In the genomic region with DNA sequence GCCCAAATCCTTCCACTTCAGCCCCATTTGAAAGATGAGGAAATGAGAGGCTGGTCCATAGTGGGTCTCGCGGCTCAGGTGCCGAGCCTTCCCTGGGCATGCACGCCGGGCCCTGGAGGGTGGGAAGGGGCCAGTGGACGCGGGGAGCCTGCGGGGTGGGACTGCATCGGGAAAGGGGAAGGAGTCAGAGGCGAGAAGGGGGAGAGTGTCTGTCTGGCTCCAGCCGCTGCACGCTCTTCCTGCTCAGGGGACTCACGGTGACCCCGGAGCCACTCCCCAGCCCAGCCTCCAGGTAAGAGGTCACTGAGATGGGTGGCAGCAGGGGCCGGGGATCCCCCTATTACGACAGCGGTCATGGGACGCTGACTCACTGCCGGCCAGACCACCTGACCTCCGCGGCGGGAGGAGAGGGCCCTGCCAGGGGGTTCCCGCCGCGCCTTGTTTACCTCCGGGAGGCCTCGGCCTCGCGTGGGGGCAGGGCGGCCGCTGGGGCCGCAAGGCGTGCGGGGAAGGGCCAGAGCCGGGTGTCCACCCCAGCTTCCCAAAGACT, we compare ENCODE assay signal across 8 cellular contexts. TPM values are rescaled to one million over a fixed set of nuclear protein-coding genes. Genes with fewer than 3 reads are reported as not detected.
A peak's percentile ranks its signal among the peaks of the same experiment; 100 is the strongest.
DNase-seq lines count a peak whose midpoint lies in the region; ATAC-seq, FAIRE-seq and TF ChIP-seq lines count a peak whose summit lies in the region.

No MANE protein-coding gene starts in this region.

- 0 to 1% methylated on average over 31 to 35 of the region's 35 CpGs for WGBS in pancreas, 2 donors

- H3K4me3 ChIP-seq in pancreas (peak overlapping the region in 2 of 4 donors; percentile 85 to 100), tibial artery (peak overlapping the region; percentile 99 to 100)

- peaks cover 23% of the 10 kb centered on the region for H3K4me1 Mint-ChIP-seq in activated naive CD8-positive, alpha-beta T cell treated with anti-CD3 and anti-CD28 coated beads, Interleukin-2, amount 10 ng/mL, durations not matched to agents 7 days and 5 days

- H3K27me3 ChIP-seq in pancreas (no peaks in the 10 kb centered on the region), tibial artery (no peaks in the 10 kb centered on the region)

- DNase-seq in DMS53 treated with DMSO at 0.1 percent for 48 hours (lab: John Stamatoyannopoulos, UW; ENCODE audit: unreplicated experiment) (peak; percentile 82), HT-29 (ENCODE audit: low spot score) (peak; percentile 94), Right ventricle myocardium inferior (ENCODE audit: missing footprints) (peak; percentile 96), pancreas (peak; percentile 95 to 98 (median 98)), tibial artery (peak; percentile 95 to 98)
- DNase-seq in activated naive CD8-positive, alpha-beta T cell treated with anti-CD3 and anti-CD28 coated beads, Interleukin-2, amount 10 ng/mL, durations not matched to agents 7 days and 5 days: peak; percentile 86

- H3K36me3 Mint-ChIP-seq in activated naive CD8-positive, alpha-beta T cell treated with anti-CD3 and anti-CD28 coated beads, Interleukin-2, amount 10 ng/mL, durations not matched to agents 7 days and 5 days: peaks cover 5% of the 10 kb centered on the region

- no peak for FAIRE-seq in pancreas (lab: Jason Lieb, UNC)

- H3K9me3 ChIP-seq in pancreas (no peaks in the 10 kb centered on the region), tibial artery (no peaks in the 10 kb centered on the region)

- H3K4me1 ChIP-seq in pancreas: peaks cover 29 to 40% (median 33%) of the 10 kb centered on the region in 3 donors
- H3K4me1 ChIP-seq in tibial artery: peaks cover 14 to 63% (median 53%) of the 10 kb centered on the region in 4 donors

- no peak for TF ChIP-seq CTCF in pancreas (IDR thresholded peaks at IDR 0.05)
- TF ChIP-seq CTCF in tibial artery (IDR thresholded peaks at IDR 0.05): no peak

- H3K4me3 Mint-ChIP-seq in activated naive CD8-positive, alpha-beta T cell treated with anti-CD3 and anti-CD28 coated beads, Interleukin-2, amount 10 ng/mL, durations not matched to agents 7 days and 5 days: peak overlapping the region; percentile 78

- H3K36me3 ChIP-seq in pancreas: peaks cover 0 to 5% (median 3%) of the 10 kb centered on the region in 3 donors
- H3K36me3 ChIP-seq in tibial artery: peaks cover 16 to 19% (median 18%) of the 10 kb centered on the region in 3 donors

- H3K27ac Mint-ChIP-seq in activated naive CD8-positive, alpha-beta T cell treated with anti-CD3 and anti-CD28 coated beads, Interleukin-2, amount 10 ng/mL, durations not matched to agents 7 days and 5 days: peak overlapping the region; percentile 90

- H3K9me3 Mint-ChIP-seq in activated naive CD8-positive, alpha-beta T cell treated with anti-CD3 and anti-CD28 coated beads, Interleukin-2, amount 10 ng/mL, durations not matched to agents 7 days and 5 days: no peaks in the 10 kb centered on the region

- ATAC-seq in GM21381 (IDR thresholded peaks at IDR 0.05; ENCODE audit: unreplicated experiment) (peak; percentile 53), SK-N-SH treated with all-trans-retinoic acid at 6 μM for 48 hours (peak; percentile 62), Right ventricle myocardium inferior (peak; percentile 77), pancreas (peak; percentile 68 to 81 (median 76))
- ATAC-seq in activated naive CD8-positive, alpha-beta T cell treated with anti-CD3 and anti-CD28 coated beads, Interleukin-2, amount 10 ng/mL, durations not matched to agents 7 days and 5 days (ENCODE audit: low read depth): peak; percentile 66

- H3K27me3 Mint-ChIP-seq in activated naive CD8-positive, alpha-beta T cell treated with anti-CD3 and anti-CD28 coated beads, Interleukin-2, amount 10 ng/mL, durations not matched to agents 7 days and 5 days: no peaks in the 10 kb centered on the region

- POLR2A ChIA-PET in activated naive CD8-positive, alpha-beta T cell treated with anti-CD3 and anti-CD28 coated beads, Interleukin-2, amount 10 ng/mL, durations not matched to agents 7 days and 5 days (lab: Charles Lee): interaction anchor here (0.9 to 4.0 kb wide), 7 partner anchors 8 to 195 kb away, joined by 3 to 42 read pairs (median 5); a partner anchor contains a TSS

- peak overlapping the region; percentile 98 to 100 (median 100) for H3K27ac ChIP-seq in pancreas
- peak overlapping the region; percentile 100 for H3K27ac ChIP-seq in tibial artery

- intact Hi-C loops in Right ventricle myocardium inferior (cut with DNase I) (no loop called here), pancreas (cut with DNase I) (no loop called here), tibial artery (cut with DNase I; ENCODE audit: low total_unique reads) (loop anchor here (5.0 kb wide), 2 partner anchors 197 to 473 kb away; a partner anchor contains a TSS)

TF ChIP-seq in SK-N-SH treated with all-trans-retinoic acid at 6 μM for 48 hours, 23 proteins besides CTCF, POLR2A, EP300 and RAD21:
- TF ChIP-seq SNAI2 (CRISPR knock-in tag; IDR thresholded peaks at IDR 0.05) (peak; percentile 30; the same call in 1 of the 2 replicates), ZFP3 (CRISPR knock-in tag; IDR thresholded peaks at IDR 0.05) (0 out of 2 replicates have a peak, but pooled peaks have one; percentile 30), ARNTL (CRISPR knock-in tag; IDR thresholded peaks at IDR 0.05; ENCODE audit: borderline replicate concordance, low read depth) (no peak)
- TF ChIP-seq, protein P1, sequence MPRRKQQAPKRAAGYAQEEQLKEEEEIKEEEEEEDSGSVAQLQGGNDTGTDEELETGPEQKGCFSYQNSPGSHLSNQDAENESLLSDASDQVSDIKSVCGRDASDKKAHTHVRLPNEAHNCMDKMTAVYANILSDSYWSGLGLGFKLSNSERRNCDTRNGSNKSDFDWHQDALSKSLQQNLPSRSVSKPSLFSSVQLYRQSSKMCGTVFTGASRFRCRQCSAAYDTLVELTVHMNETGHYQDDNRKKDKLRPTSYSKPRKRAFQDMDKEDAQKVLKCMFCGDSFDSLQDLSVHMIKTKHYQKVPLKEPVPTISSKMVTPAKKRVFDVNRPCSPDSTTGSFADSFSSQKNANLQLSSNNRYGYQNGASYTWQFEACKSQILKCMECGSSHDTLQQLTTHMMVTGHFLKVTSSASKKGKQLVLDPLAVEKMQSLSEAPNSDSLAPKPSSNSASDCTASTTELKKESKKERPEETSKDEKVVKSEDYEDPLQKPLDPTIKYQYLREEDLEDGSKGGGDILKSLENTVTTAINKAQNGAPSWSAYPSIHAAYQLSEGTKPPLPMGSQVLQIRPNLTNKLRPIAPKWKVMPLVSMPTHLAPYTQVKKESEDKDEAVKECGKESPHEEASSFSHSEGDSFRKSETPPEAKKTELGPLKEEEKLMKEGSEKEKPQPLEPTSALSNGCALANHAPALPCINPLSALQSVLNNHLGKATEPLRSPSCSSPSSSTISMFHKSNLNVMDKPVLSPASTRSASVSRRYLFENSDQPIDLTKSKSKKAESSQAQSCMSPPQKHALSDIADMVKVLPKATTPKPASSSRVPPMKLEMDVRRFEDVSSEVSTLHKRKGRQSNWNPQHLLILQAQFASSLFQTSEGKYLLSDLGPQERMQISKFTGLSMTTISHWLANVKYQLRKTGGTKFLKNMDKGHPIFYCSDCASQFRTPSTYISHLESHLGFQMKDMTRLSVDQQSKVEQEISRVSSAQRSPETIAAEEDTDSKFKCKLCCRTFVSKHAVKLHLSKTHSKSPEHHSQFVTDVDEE (CRISPR knock-in tag; IDR thresholded peaks at IDR 0.05): 0 out of 2 replicates have a peak, but pooled peaks have one; percentile 19

RNA-seq across cellular contexts. Expression of a gene that starts 1.9 kb away (rescaled TPM):
- 1,334 and 1,661 TPM in 2 replicates for total RNA-seq in HT-29 (2014; rRNA removed; shearing (Covaris generic))
- total RNA-seq in activated naive CD8-positive, alpha-beta T cell treated with anti-CD3 and anti-CD28 coated beads, Interleukin-2, amount 10 ng/mL, durations not matched to agents 7 days and 5 days: 100 to 1,000 TPM; 196 to 216 TPM
- total RNA-seq in Right ventricle myocardium inferior (407 TPM), pancreas (100 to 1,000 TPM; 159 to 261 (median 228) TPM)
- polyA plus RNA-seq in pancreas: 100 to 1,000 TPM; 125 to 166 TPM

RNA-seq across cellular contexts. Expression of a gene that starts 12.2 kb away (rescaled TPM):
- total RNA-seq in HT-29 (2014; rRNA removed; shearing (Covaris generic)): 576 and 633 TPM in 2 replicates
- 100 to 1,000 TPM; 118 TPM for total RNA-seq in activated naive CD8-positive, alpha-beta T cell treated with anti-CD3 and anti-CD28 coated beads, Interleukin-2, amount 10 ng/mL, durations not matched to agents 7 days and 5 days
- total RNA-seq in Right ventricle myocardium inferior: 98.9 TPM
- 10 to 100 TPM; 33.7 to 97.5 (median 45.9) TPM for total RNA-seq in pancreas
- polyA plus RNA-seq in pancreas: 10 to 100 TPM; 58.7 to 65.4 TPM

RNA-seq across cellular contexts. Expression of a gene that starts 25.0 kb away (rescaled TPM):
- not detected in 2 replicates for total RNA-seq in HT-29 (2014; rRNA removed; shearing (Covaris generic))
- total RNA-seq in activated naive CD8-positive, alpha-beta T cell treated with anti-CD3 and anti-CD28 coated beads, Interleukin-2, amount 10 ng/mL, durations not matched to agents 7 days and 5 days: 1 to 10 TPM; 5.7 to 6.3 TPM
- total RNA-seq in Right ventricle myocardium inferior: 10.3 TPM
- 1 to 10 TPM; 1.1 to 8.7 (median 4.5) TPM for total RNA-seq in pancreas
- 10 to 100 TPM in 1 of 2 donors, 1 to 10 TPM in 1; 4.2 to 10.9 TPM for polyA plus RNA-seq in pancreas

RNA-seq across cellular contexts. Expression of a gene that starts 39.8 kb away (rescaled TPM):
- 21.1 and 24.7 TPM in 2 replicates for total RNA-seq in HT-29 (2014; rRNA removed; shearing (Covaris generic))
- 10 to 100 TPM; 46.1 to 47.4 TPM for total RNA-seq in activated naive CD8-positive, alpha-beta T cell treated with anti-CD3 and anti-CD28 coated beads, Interleukin-2, amount 10 ng/mL, durations not matched to agents 7 days and 5 days
- 12.2 TPM for total RNA-seq in Right ventricle myocardium inferior
- 10 to 100 TPM in 5 of 6 donors, 1 to 10 TPM in 1; 8.6 to 19.1 (median 13.6) TPM for total RNA-seq in pancreas
- 10 to 100 TPM; 49.2 to 53.1 TPM for polyA plus RNA-seq in pancreas
